In genomic region chr11:72625746-72626636, GRCh38 we compare ENCODE assay signal across 11 cellular contexts. TPM values are rescaled to one million over a fixed set of nuclear protein-coding genes. Genes with fewer than 3 reads are reported as not detected.
A peak's percentile ranks its signal among the peaks of the same experiment; 100 is the strongest.
DNase-seq lines count a peak whose midpoint lies in the region; ATAC-seq and TF ChIP-seq lines count a peak whose summit lies in the region.
"Had no signal": no experiment of that assay in that cellular context is flagged by ENCODE, and none has a peak within 500 bp of the region (broad histone marks: within the 10 kb centered on the region; RNA-seq: fewer than 3 reads in every experiment).

No MANE protein-coding gene starts in this region.

- no peaks in the 10 kb centered on the region for H3K79me2 ChIP-seq in hepatocyte

- DNase-seq in astrocyte of the spinal cord (ENCODE audit: low read depth, low spot score) = peak; percentile 38
- DNase-seq in hepatocyte (ENCODE audit: low spot score) = peak; percentile 83
- DNase-seq in NCI-H146 (lab: John Stamatoyannopoulos, UW) = no peak
- no peak for DNase-seq in COR-L47 (lab: John Stamatoyannopoulos, UW)
- no peak for DNase-seq in HK-2 (ENCODE audit: unreplicated experiment)
- DNase-seq: activated CD4-positive, alpha-beta T cell treated with anti-CD3 and anti-CD28 coated beads, Interleukin-2, amount 10 ng/mL, durations not matched to agents 7 days and 5 days; NCI-H1105 treated with DMSO at 0.1 percent for 48 hours had no signal

- H3K36me3 ChIP-seq in hepatocyte (replicated peaks; ENCODE audit: insufficient read depth, low read depth) (no peaks in the 10 kb centered on the region), rectal smooth muscle tissue (ENCODE audit: control insufficient read depth, insufficient read depth, low read length) (no peaks in the 10 kb centered on the region)

- H3K27ac ChIP-seq in C4-2B (peak overlapping the region; percentile 15), hepatocyte (peak overlapping the region; percentile 44), rectal smooth muscle tissue (ENCODE audit: low read depth, low read length) (peak overlapping the region; percentile 84)

- no peaks in the 10 kb centered on the region for H3K9me3 ChIP-seq in hepatocyte (ENCODE audit: low read depth)

- WGBS in hepatocyte (ENCODE audit: low lambda C conversion rate, missing lambda C conversion rate) = 53% methylated on average over 25 of the region's 25 CpGs

- peak overlapping the region; percentile 25 for H3K4me2 ChIP-seq in hepatocyte

- no peak overlapping the region for H2AFZ ChIP-seq in hepatocyte

- TF ChIP-seq CTCF in C4-2B (conservative IDR thresholded peaks at IDR 0.05) = no peak
- TF ChIP-seq CTCF in astrocyte of the spinal cord (IDR thresholded peaks at IDR 0.05; ENCODE audit: low read depth, low read length) = no peak
- no peak for TF ChIP-seq CTCF in hepatocyte (IDR thresholded peaks at IDR 0.05; ENCODE audit: poor library complexity)

- peaks cover 10% of the 10 kb centered on the region for H3K27me3 ChIP-seq in hepatocyte
- no peaks in the 10 kb centered on the region for H3K27me3 ChIP-seq in rectal smooth muscle tissue (ENCODE audit: control insufficient read depth, insufficient read depth, low read length)

- H3K9ac ChIP-seq in rectal smooth muscle tissue (ENCODE audit: low read length) = no peak overlapping the region

- H3K4me3 ChIP-seq in astrocyte of the spinal cord (ENCODE audit: low read depth, low read length) = no peak overlapping the region
- no peak overlapping the region for H3K4me3 ChIP-seq in hepatocyte
- H3K4me3 ChIP-seq in rectal smooth muscle tissue (ENCODE audit: low read length) = no peak overlapping the region

- H3K9me2 ChIP-seq in hepatocyte (replicated peaks; ENCODE audit: insufficient read depth) = no peaks in the 10 kb centered on the region

- in situ Hi-C loops in astrocyte of the spinal cord (cut with HindIII; ENCODE audit: low sequenced_read_pairs) = no loop called here

- H4K20me1 ChIP-seq in hepatocyte (ENCODE audit: insufficient read depth, poor library complexity, severe bottlenecking) = no peaks in the 10 kb centered on the region

- peaks cover 17% of the 10 kb centered on the region for H3K4me1 ChIP-seq in hepatocyte (ENCODE audit: insufficient read depth)
- H3K4me1 ChIP-seq in rectal smooth muscle tissue (ENCODE audit: control insufficient read depth, insufficient read depth, low read length) = peaks cover 56% of the 10 kb centered on the region

- no peak for ATAC-seq in GM18519 (IDR thresholded peaks at IDR 0.05; ENCODE audit: low FRiP score, unreplicated experiment)
- ATAC-seq: Panc1 had no signal

RNA-seq across cellular contexts. Expression of gene PDE2A, which starts 48.2 kb away (rescaled TPM):
- 2.2 and 3.5 TPM in 2 replicates for total RNA-seq in hepatocyte
- 0.60 and 1.1 TPM in 2 replicates for polyA plus RNA-seq in hepatocyte

Comparison
In these comparisons a context has a peak if more than half of its experiments do, and no peak if none do; other contexts are left out.
1. H3K27ac ChIP-seq: peak in every context shown above with its lines; median percentile 84 in rectal smooth muscle tissue; 44 in hepatocyte; 15 in C4-2B.
2. DNase-seq: peak in astrocyte of the spinal cord (single experiment) and hepatocyte (single experiment); none in NCI-H146 (single experiment), COR-L47 (single experiment) and HK-2 (single experiment).